13 cellular contexts compared by ENCODE assay signal in genomic region chr17:40315206-40315605, GRCh38. TPM values are rescaled to one million over a fixed set of nuclear protein-coding genes. Genes with fewer than 3 reads are reported as not detected.
DNase-seq lines count a peak whose midpoint lies in the region; ATAC-seq, FAIRE-seq and TF ChIP-seq lines count a peak whose summit lies in the region.
"Had no signal": no experiment of that assay in that cellular context is flagged by ENCODE, and none has a peak within 500 bp of the region (broad histone marks: within the 10 kb centered on the region; RNA-seq: fewer than 3 reads in every experiment).

No MANE protein-coding gene starts in this region.

- H3K4me3 ChIP-seq in cardiac muscle cell (no peak overlapping the region), K562 (no peak overlapping the region), upper lobe of left lung (no peak overlapping the region), SJCRH30 (no peak overlapping the region)
- no peak overlapping the region for H3K4me3 ChIP-seq in naive thymus-derived CD4-positive, alpha-beta T cell (ENCODE audit: low read length)
- H3K4me3 ChIP-seq: spleen had no signal

- no TSS peak for BruUV-seq in K562 (replicated peaks; lab: Mats Ljungman, UMichigan)

- peaks cover 22% of the 10 kb centered on the region for H3K79me2 ChIP-seq in K562 (ENCODE audit: control insufficient read depth, insufficient read depth, low read length)

- no peak for DNase-seq in cardiac muscle cell (ENCODE audit: low read depth in 1 of 2, low spot score in 1 of 2)
- DNase-seq in left ventricle myocardium superior: no peak
- no peak for DNase-seq in K562 (ENCODE audit: extremely low read depth in 1 of 4, low spot score in 3 of 4)
- no peak for DNase-seq in naive thymus-derived CD4-positive, alpha-beta T cell
- DNase-seq in upper lobe of left lung: no peak
- no peak for DNase-seq in SJCRH30
- no peak for DNase-seq in NCI-H82 treated with DMSO at 0.1 percent for 48 hours (lab: John Stamatoyannopoulos, UW; ENCODE audit: unreplicated experiment)

- H2AFZ ChIP-seq in K562 (ENCODE audit: low read depth, low read length): peak overlapping the region; percentile 54; the same call in 1 of the 2 replicates

- TF ChIP-seq CTCF in cardiac muscle cell (IDR thresholded peaks at IDR 0.05; ENCODE audit: low read depth, low read length) (no peak), K562 (IDR thresholded peaks at IDR 0.05 in 2 of 3, conservative IDR thresholded peaks at IDR 0.05 in 1 of 3; ENCODE audit: insufficient read depth in 2 of 3, low read depth in 1 of 3, low read length in 3 of 3) (no peak), upper lobe of left lung (IDR thresholded peaks at IDR 0.05) (no peak)

- in situ Hi-C loops in K562 (cut with MboI): no loop called here

- peak; percentile 74 for FAIRE-seq in K562 (lab: Jason Lieb, UNC)
- FAIRE-seq: frontal cortex had no signal

- CTCF ChIA-PET in K562 (lab: Yijun Ruan, JAX; ENCODE audit: low intra/inter-chr PET ratio): no interaction called here
- CTCF ChIA-PET in naive thymus-derived CD4-positive, alpha-beta T cell (lab: Charles Lee): interaction anchor here (0.8 to 12.4 kb wide), 6 partner anchors 8 to 38 kb away, joined by 3 to 87 read pairs (median 4); no protein-coding TSS in a partner anchor

- H3K36me3 ChIP-seq in cardiac muscle cell (no peaks in the 10 kb centered on the region), K562 (ENCODE audit: control insufficient read depth, insufficient read depth, low read length) (no peaks in the 10 kb centered on the region), upper lobe of left lung (no peaks in the 10 kb centered on the region), SJCRH30 (no peaks in the 10 kb centered on the region)
- peaks cover 0 to 10% (median 0%) of the 10 kb centered on the region in 3 experiments for H3K36me3 ChIP-seq in naive thymus-derived CD4-positive, alpha-beta T cell (ENCODE audit: control insufficient read depth in 2 of 3, insufficient read depth in 3 of 3, low read length in 3 of 3)
- H3K36me3 ChIP-seq: spleen had no signal

- peak overlapping the region; percentile 82 for H3K27ac ChIP-seq in cardiac muscle cell
- no peak overlapping the region; the same call in 2 of the 3 replicates for H3K27ac ChIP-seq in K562 (ENCODE audit: extremely low read depth, low read depth, low read length)
- no peak overlapping the region for H3K27ac ChIP-seq in naive thymus-derived CD4-positive, alpha-beta T cell (ENCODE audit: low read depth, low read length)
- peak overlapping the region; percentile 49 to 96 (median 92) for H3K27ac ChIP-seq in upper lobe of left lung
- H3K27ac ChIP-seq in SJCRH30: no peak overlapping the region

- TF ChIP-seq RAD21 in K562 (CRISPR knock-in tag; conservative IDR thresholded peaks at IDR 0.05 in 1 of 2, IDR thresholded peaks at IDR 0.05 in 1 of 2): no peak

- H3K4me3 Mint-ChIP-seq in naive thymus-derived CD4-positive, alpha-beta T cell: no peak overlapping the region

- no peak overlapping the region for H3K9ac ChIP-seq in K562 (ENCODE audit: insufficient read depth in 1 of 2, low read depth in 2 of 2, low read length in 2 of 2)

- H3K9me1 ChIP-seq in K562 (ENCODE audit: control insufficient read depth, insufficient read depth, low read length): no peaks in the 10 kb centered on the region

- H3K4me1 ChIP-seq in cardiac muscle cell (ENCODE audit: low read depth) (peaks cover 82% of the 10 kb centered on the region), K562 (replicated peaks in 1 of 2; ENCODE audit: control insufficient read depth in 2 of 2, insufficient read depth in 2 of 2, low read length in 2 of 2) (peaks cover 34 to 55% of the 10 kb centered on the region in 2 experiments), upper lobe of left lung (peaks cover 88 to 96% (median 90%) of the 10 kb centered on the region in 4 donors), SJCRH30 (peaks cover 56% of the 10 kb centered on the region)
- H3K4me1 ChIP-seq in naive thymus-derived CD4-positive, alpha-beta T cell (ENCODE audit: control insufficient read depth in 2 of 2, insufficient read depth in 2 of 2, low read length in 2 of 2): peaks cover 32 to 68% of the 10 kb centered on the region in 2 donors

- H3K27ac Mint-ChIP-seq in naive thymus-derived CD4-positive, alpha-beta T cell: peak overlapping the region in 6 of 9 donors; percentile 42 to 75 (median 67)

- H3K27me3 ChIP-seq in cardiac muscle cell: no peaks in the 10 kb centered on the region
- H3K27me3 ChIP-seq in K562 (ENCODE audit: control insufficient read depth in 2 of 2, insufficient read depth in 2 of 2, low read length in 2 of 2): no peaks in the 10 kb centered on the region
- no peaks in the 10 kb centered on the region for H3K27me3 ChIP-seq in naive thymus-derived CD4-positive, alpha-beta T cell (ENCODE audit: control insufficient read depth in 2 of 2, insufficient read depth in 2 of 2, low read length in 2 of 2)
- no peaks in the 10 kb centered on the region for H3K27me3 ChIP-seq in upper lobe of left lung
- H3K27me3 ChIP-seq in SJCRH30: no peaks in the 10 kb centered on the region
- H3K27me3 ChIP-seq: spleen had no signal

- H4K20me1 ChIP-seq in K562 (replicated peaks; ENCODE audit: control insufficient read depth, insufficient read depth, low read length): no peaks in the 10 kb centered on the region

- intact Hi-C loops in left ventricle myocardium superior (cut with micrococcal nuclease) (no loop called here), K562 (cut with micrococcal nuclease) (no loop called here)
- intact Hi-C loops in naive thymus-derived CD4-positive, alpha-beta T cell (cut with micrococcal nuclease): loop anchor here (5.0 kb wide), 2 partner anchors 102 to 193 kb away; partner anchors contain the start of genes MSL1 (in 1 of the 2) and TOP2A (in 1 of the 2)

- ATAC-seq in left ventricle myocardium superior (no peak), K562 (no peak), upper lobe of left lung (ENCODE audit: low FRiP score in 2 of 2) (no peak), GM21381 (IDR thresholded peaks at IDR 0.05; ENCODE audit: unreplicated experiment) (no peak)
- no peak for ATAC-seq in naive thymus-derived CD4-positive, alpha-beta T cell

- TF ChIP-seq EP300 in K562 (IDR thresholded peaks at IDR 0.05; ENCODE audit: low read length) (no peak), upper lobe of left lung (IDR thresholded peaks at IDR 0.05) (no peak)

- peaks cover 0 to 9% (median 0%) of the 10 kb centered on the region in 5 donors for H3K36me3 Mint-ChIP-seq in naive thymus-derived CD4-positive, alpha-beta T cell
- H3K36me3 Mint-ChIP-seq: naive thymus-derived CD8-positive, alpha-beta T cell had no signal

- no peaks in the 10 kb centered on the region for H3K9me3 Mint-ChIP-seq in naive thymus-derived CD4-positive, alpha-beta T cell
- H3K9me3 Mint-ChIP-seq: naive thymus-derived CD8-positive, alpha-beta T cell had no signal

- POLR2A ChIA-PET in K562 (lab: Yijun Ruan, JAX): interaction anchor here (0.6 to 0.9 kb wide), 4 partner anchors 12 to 761 kb away, joined by 3 to 4 read pairs (median 3); no protein-coding TSS in a partner anchor
- POLR2A ChIA-PET in naive thymus-derived CD4-positive, alpha-beta T cell (lab: Charles Lee): interaction anchor here (0.5 to 34.9 kb wide), 4 partner anchors 0 to 239 kb away, joined by 3 to 742 read pairs (median 373); partner anchors contain the start of gene RARA

- H3K27me3 Mint-ChIP-seq in naive thymus-derived CD4-positive, alpha-beta T cell: no peaks in the 10 kb centered on the region
- H3K27me3 Mint-ChIP-seq: naive thymus-derived CD8-positive, alpha-beta T cell had no signal

- 66% methylated on average over 3 of the region's 3 CpGs for WGBS in K562 (ENCODE audit: insufficient coverage, low coverage, missing lambda C conversion rate)
- 95 to 97% methylated on average over 3 of the region's 3 CpGs for WGBS in upper lobe of left lung, 2 donors

- H3K4me1 Mint-ChIP-seq in naive thymus-derived CD4-positive, alpha-beta T cell: peaks cover 37 to 77% (median 50%) of the 10 kb centered on the region in 7 donors

- peak overlapping the region; percentile 13; the same call in 1 of the 2 replicates for H3K4me2 ChIP-seq in K562 (ENCODE audit: insufficient read depth, low read length)

- TF ChIP-seq POLR2A in K562 (conservative IDR thresholded peaks at IDR 0.05): no peak
- TF ChIP-seq POLR2A in upper lobe of left lung (IDR thresholded peaks at IDR 0.05): no peak

- no peaks in the 10 kb centered on the region for H3K9me3 ChIP-seq in cardiac muscle cell (ENCODE audit: low read depth)
- no peaks in the 10 kb centered on the region for H3K9me3 ChIP-seq in K562 (replicated peaks; ENCODE audit: control insufficient read depth, insufficient read depth, low read depth, low read length)
- no peaks in the 10 kb centered on the region for H3K9me3 ChIP-seq in naive thymus-derived CD4-positive, alpha-beta T cell (ENCODE audit: control insufficient read depth in 2 of 3, low read length in 3 of 3)
- no peaks in the 10 kb centered on the region for H3K9me3 ChIP-seq in upper lobe of left lung
- H3K9me3 ChIP-seq in SJCRH30 (replicated peaks): no peaks in the 10 kb centered on the region
- H3K9me3 ChIP-seq: spleen had no signal

RNA-seq across cellular contexts. Expression of gene RARA, which starts 6.2 kb away (rescaled TPM):
- total RNA-seq in cardiac muscle cell: 58.9 and 61.3 TPM in 2 replicates
- 33.2 and 43.4 TPM in 2 replicates for polyA plus RNA-seq in cardiac muscle cell
- 18.6 TPM for total RNA-seq in left ventricle myocardium superior
- 7.6 and 15.2 TPM in 2 replicates for total RNA-seq in K562 (2011; cell fraction: chromatin; rRNA removed; ENCODE audit: low replicate concordance)
- total RNA-seq in K562 (2011; cell fraction: nucleolus; rRNA removed): 9.7 and 10.0 TPM in 2 replicates
- 5.5 and 6.0 TPM in 2 replicates for total RNA-seq in K562 (2011; cell fraction: nucleoplasm; rRNA removed)
- total RNA-seq in K562 (2014; rRNA removed): 13.6 and 18.7 TPM in 2 replicates
- total RNA-seq in K562 (2014; rRNA removed; fragmentation: Illumina TruSeq; extraction: Trizol): 5.0 and 7.5 TPM in 2 replicates
- 7.9 and 8.3 TPM in 2 replicates for total RNA-seq in K562 (2015; rRNA removed; fragmentation: Illumina TruSeq; extraction: Trizol)
- 26.2 and 28.0 TPM in 2 replicates for total RNA-seq in K562 (2021)
- 2.7 and 3.5 TPM in 2 replicates for polyA plus RNA-seq in K562 (2011; rRNA removed)
- polyA plus RNA-seq in K562 (2011; cell fraction: cytosol; rRNA removed): 1.4 and 4.5 TPM in 2 replicates
- 4.6 and 15.6 TPM in 2 replicates for polyA plus RNA-seq in K562 (2011; cell fraction: nucleus; rRNA removed)
- polyA plus RNA-seq in K562 (2012): 16.2 and 25.9 TPM in 2 replicates
- polyA plus RNA-seq in K562 (2014; fragmentation: Illumina TruSeq; extraction: Trizol): 24.2 and 25.2 TPM in 2 replicates
- under 1 TPM; 0.10 TPM for polyA plus RNA-seq in K562 (2014; fragmentation: Nextera tagmentation; extraction: Ambion mirVana)
- polyA plus RNA-seq in K562 (2014; rRNA removed): 12.2 and 13.0 TPM in 2 replicates
- 2.8 and 4.2 TPM in 2 replicates for polyA minus RNA-seq in K562 (2011; rRNA and poly(A)+ RNA removed)
- 9.2 and 9.8 TPM in 2 replicates for polyA minus RNA-seq in K562 (2011; cell fraction: cytosol; rRNA and poly(A)+ RNA removed)
- 3.9 and 4.2 TPM in 2 replicates for polyA minus RNA-seq in K562 (2011; cell fraction: nucleus; rRNA and poly(A)+ RNA removed)
- total RNA-seq in naive thymus-derived CD4-positive, alpha-beta T cell: 100 to 1,000 TPM in 1 of 5 experiments, 10 to 100 TPM in 4; 40.0 to 115 (median 43.8) TPM
- 10 to 100 TPM in 1 of 2 donors, 1 to 10 TPM in 1; 6.7 to 16.5 TPM for polyA plus RNA-seq in naive thymus-derived CD4-positive, alpha-beta T cell
- total RNA-seq in upper lobe of left lung: 10 to 100 TPM; 45.7 to 95.6 (median 85.9) TPM
- 42.3 and 43.2 TPM in 2 replicates for total RNA-seq in SJCRH30 (2014; rRNA removed; shearing (Covaris generic))

RNA-seq across cellular contexts. Expression of gene CDC6, which starts 27.5 kb away (rescaled TPM):
- 7.7 and 16.1 TPM in 2 replicates for total RNA-seq in cardiac muscle cell
- polyA plus RNA-seq in cardiac muscle cell: 7.2 and 20.1 TPM in 2 replicates
- total RNA-seq in left ventricle myocardium superior: 0.99 TPM
- total RNA-seq in K562 (2011; cell fraction: chromatin; rRNA removed; ENCODE audit: low replicate concordance): 102 and 166 TPM in 2 replicates
- total RNA-seq in K562 (2011; cell fraction: nucleolus; rRNA removed): 52.6 and 55.5 TPM in 2 replicates
- total RNA-seq in K562 (2011; cell fraction: nucleoplasm; rRNA removed): 82.0 and 95.0 TPM in 2 replicates
- 67.4 and 78.9 TPM in 2 replicates for total RNA-seq in K562 (2014; rRNA removed)
- total RNA-seq in K562 (2014; rRNA removed; fragmentation: Illumina TruSeq; extraction: Trizol): 119 and 133 TPM in 2 replicates
- total RNA-seq in K562 (2015; rRNA removed; fragmentation: Illumina TruSeq; extraction: Trizol): 110 and 112 TPM in 2 replicates
- total RNA-seq in K562 (2021): 121 and 126 TPM in 2 replicates
- 63.3 and 106 TPM in 2 replicates for polyA plus RNA-seq in K562 (2011; rRNA removed)
- polyA plus RNA-seq in K562 (2011; cell fraction: cytosol; rRNA removed): 26.5 and 34.3 TPM in 2 replicates
- polyA plus RNA-seq in K562 (2011; cell fraction: nucleus; rRNA removed): 33.5 and 41.3 TPM in 2 replicates
- polyA plus RNA-seq in K562 (2012): 67.6 and 73.5 TPM in 2 replicates
- polyA plus RNA-seq in K562 (2014; fragmentation: Illumina TruSeq; extraction: Trizol): 141 and 150 TPM in 2 replicates
- 10 to 100 TPM; 29.6 to 55.0 TPM for polyA plus RNA-seq in K562 (2014; fragmentation: Nextera tagmentation; extraction: Ambion mirVana)
- 70.5 and 73.4 TPM in 2 replicates for polyA plus RNA-seq in K562 (2014; rRNA removed)
- 64.2 and 81.5 TPM in 2 replicates for polyA minus RNA-seq in K562 (2011; rRNA and poly(A)+ RNA removed)
- polyA minus RNA-seq in K562 (2011; cell fraction: cytosol; rRNA and poly(A)+ RNA removed): 15.9 and 41.5 TPM in 2 replicates
- polyA minus RNA-seq in K562 (2011; cell fraction: nucleus; rRNA and poly(A)+ RNA removed): 28.5 and 39.0 TPM in 2 replicates
- total RNA-seq in naive thymus-derived CD4-positive, alpha-beta T cell: 10 to 100 TPM in 1 of 5 experiments, 1 to 10 TPM in 1, under 1 TPM in 3; 0.51 to 73.6 (median 0.85) TPM
- under 1 TPM; 0.09 to 0.24 TPM for polyA plus RNA-seq in naive thymus-derived CD4-positive, alpha-beta T cell
- 1 to 10 TPM; 1.1 to 5.1 (median 2.3) TPM for total RNA-seq in upper lobe of left lung
- total RNA-seq in SJCRH30 (2014; rRNA removed; shearing (Covaris generic)): 89.3 and 97.0 TPM in 2 replicates

RNA-seq across cellular contexts. Expression of gene GJD3, which starts 49.3 kb away (rescaled TPM):
- total RNA-seq in cardiac muscle cell (0.48 and 1.7 TPM in 2 replicates), left ventricle myocardium superior (1.2 TPM), K562 (2014; rRNA removed) (not detected in 2 replicates), K562 (2014; rRNA removed; fragmentation: Illumina TruSeq; extraction: Trizol) (not detected in 2 replicates), K562 (2015; rRNA removed; fragmentation: Illumina TruSeq; extraction: Trizol) (not detected in 2 replicates), K562 (2021) (0.38 TPM in 1 of 2 replicates, not detected in the other), upper lobe of left lung (1 to 10 TPM in 4 of 6 donors, not detected in 2; 1.7 to 8.4 (median 4.5) TPM)
- polyA plus RNA-seq in cardiac muscle cell (4.6 and 8.6 TPM in 2 replicates), K562 (2011; rRNA removed) (not detected in 2 replicates), K562 (2014; fragmentation: Illumina TruSeq; extraction: Trizol) (not detected in 2 replicates), K562 (2014; fragmentation: Nextera tagmentation; extraction: Ambion mirVana) (not detected), K562 (2014; rRNA removed) (0.17 TPM in 1 of 2 replicates, not detected in the other)
- total RNA-seq in K562 (2011; cell fraction: chromatin; rRNA removed; ENCODE audit: low replicate concordance): not detected in 2 replicates
- 0.50 and 0.66 TPM in 2 replicates for total RNA-seq in K562 (2011; cell fraction: nucleolus; rRNA removed)
- not detected in 2 replicates for total RNA-seq in K562 (2011; cell fraction: nucleoplasm; rRNA removed)
- polyA plus RNA-seq in K562 (2011; cell fraction: cytosol; rRNA removed): 0.24 TPM in 1 of 2 replicates, not detected in the other
- polyA plus RNA-seq in K562 (2011; cell fraction: nucleus; rRNA removed): not detected in 2 replicates
- 0.46 and 2.9 TPM in 2 replicates for polyA plus RNA-seq in K562 (2012)
- polyA minus RNA-seq in K562 (2011; rRNA and poly(A)+ RNA removed): not detected in 2 replicates
- polyA minus RNA-seq in K562 (2011; cell fraction: cytosol; rRNA and poly(A)+ RNA removed): not detected in 2 replicates
- 1.2 TPM in 1 of 2 replicates, not detected in the other for polyA minus RNA-seq in K562 (2011; cell fraction: nucleus; rRNA and poly(A)+ RNA removed)
- under 1 TPM in 1 of 5 experiments, not detected in 4; 0.27 TPM for total RNA-seq in naive thymus-derived CD4-positive, alpha-beta T cell
- polyA plus RNA-seq in naive thymus-derived CD4-positive, alpha-beta T cell: not detected
- total RNA-seq in SJCRH30 (2014; rRNA removed; shearing (Covaris generic)): not detected in 2 replicates
- total RNA-seq: frontal cortex; HT1080; kidney epithelial cell; naive thymus-derived CD8-positive, alpha-beta T cell had no signal
- polyA plus RNA-seq: naive thymus-derived CD8-positive, alpha-beta T cell had no signal

Comparison
In these comparisons a context has a peak if more than half of its experiments do, and no peak if none do; other contexts are left out.
1. H3K27ac ChIP-seq: peak in cardiac muscle cell (single experiment) and upper lobe of left lung (4 of 4); none in K562 (single experiment), naive thymus-derived CD4-positive, alpha-beta T cell (single experiment) and SJCRH30 (single experiment).
2. intact Hi-C loops: an anchor here in naive thymus-derived CD4-positive, alpha-beta T cell (5.0 kb wide); none called in left ventricle myocardium superior and K562.